2 cellular contexts compared by ENCODE assay signal in genomic region chr11:61744181-61744580, GRCh38.
A peak's percentile ranks its signal among the peaks of the same experiment; 100 is the strongest.
TF ChIP-seq lines count a peak whose summit lies in the region.

No MANE protein-coding gene starts in this region.

TF ChIP-seq in WTC11, 78 proteins besides CTCF, POLR2A, EP300 and RAD21:
- TF ChIP-seq MYBL2 (CRISPR knock-in tag; IDR thresholded peaks at IDR 0.05): no peak
- TF ChIP-seq HMGXB4 (CRISPR knock-in tag; IDR thresholded peaks at IDR 0.05): no peak
- TF ChIP-seq, protein P1, sequence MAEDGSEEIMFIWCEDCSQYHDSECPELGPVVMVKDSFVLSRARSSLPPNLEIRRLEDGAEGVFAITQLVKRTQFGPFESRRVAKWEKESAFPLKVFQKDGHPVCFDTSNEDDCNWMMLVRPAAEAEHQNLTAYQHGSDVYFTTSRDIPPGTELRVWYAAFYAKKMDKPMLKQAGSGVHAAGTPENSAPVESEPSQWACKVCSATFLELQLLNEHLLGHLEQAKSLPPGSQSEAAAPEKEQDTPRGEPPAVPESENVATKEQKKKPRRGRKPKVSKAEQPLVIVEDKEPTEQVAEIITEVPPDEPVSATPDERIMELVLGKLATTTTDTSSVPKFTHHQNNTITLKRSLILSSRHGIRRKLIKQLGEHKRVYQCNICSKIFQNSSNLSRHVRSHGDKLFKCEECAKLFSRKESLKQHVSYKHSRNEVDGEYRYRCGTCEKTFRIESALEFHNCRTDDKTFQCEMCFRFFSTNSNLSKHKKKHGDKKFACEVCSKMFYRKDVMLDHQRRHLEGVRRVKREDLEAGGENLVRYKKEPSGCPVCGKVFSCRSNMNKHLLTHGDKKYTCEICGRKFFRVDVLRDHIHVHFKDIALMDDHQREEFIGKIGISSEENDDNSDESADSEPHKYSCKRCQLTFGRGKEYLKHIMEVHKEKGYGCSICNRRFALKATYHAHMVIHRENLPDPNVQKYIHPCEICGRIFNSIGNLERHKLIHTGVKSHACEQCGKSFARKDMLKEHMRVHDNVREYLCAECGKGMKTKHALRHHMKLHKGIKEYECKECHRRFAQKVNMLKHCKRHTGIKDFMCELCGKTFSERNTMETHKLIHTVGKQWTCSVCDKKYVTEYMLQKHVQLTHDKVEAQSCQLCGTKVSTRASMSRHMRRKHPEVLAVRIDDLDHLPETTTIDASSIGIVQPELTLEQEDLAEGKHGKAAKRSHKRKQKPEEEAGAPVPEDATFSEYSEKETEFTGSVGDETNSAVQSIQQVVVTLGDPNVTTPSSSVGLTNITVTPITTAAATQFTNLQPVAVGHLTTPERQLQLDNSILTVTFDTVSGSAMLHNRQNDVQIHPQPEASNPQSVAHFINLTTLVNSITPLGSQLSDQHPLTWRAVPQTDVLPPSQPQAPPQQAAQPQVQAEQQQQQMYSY (CRISPR knock-in tag; IDR thresholded peaks at IDR 0.05): 0 out of 2 replicates have a peak, but pooled peaks have one; percentile 15
- TF ChIP-seq ETV6 (CRISPR knock-in tag; IDR thresholded peaks at IDR 0.05): no peak
- TF ChIP-seq ATF1 (CRISPR knock-in tag; IDR thresholded peaks at IDR 0.05): no peak
- TF ChIP-seq, protein P2, sequence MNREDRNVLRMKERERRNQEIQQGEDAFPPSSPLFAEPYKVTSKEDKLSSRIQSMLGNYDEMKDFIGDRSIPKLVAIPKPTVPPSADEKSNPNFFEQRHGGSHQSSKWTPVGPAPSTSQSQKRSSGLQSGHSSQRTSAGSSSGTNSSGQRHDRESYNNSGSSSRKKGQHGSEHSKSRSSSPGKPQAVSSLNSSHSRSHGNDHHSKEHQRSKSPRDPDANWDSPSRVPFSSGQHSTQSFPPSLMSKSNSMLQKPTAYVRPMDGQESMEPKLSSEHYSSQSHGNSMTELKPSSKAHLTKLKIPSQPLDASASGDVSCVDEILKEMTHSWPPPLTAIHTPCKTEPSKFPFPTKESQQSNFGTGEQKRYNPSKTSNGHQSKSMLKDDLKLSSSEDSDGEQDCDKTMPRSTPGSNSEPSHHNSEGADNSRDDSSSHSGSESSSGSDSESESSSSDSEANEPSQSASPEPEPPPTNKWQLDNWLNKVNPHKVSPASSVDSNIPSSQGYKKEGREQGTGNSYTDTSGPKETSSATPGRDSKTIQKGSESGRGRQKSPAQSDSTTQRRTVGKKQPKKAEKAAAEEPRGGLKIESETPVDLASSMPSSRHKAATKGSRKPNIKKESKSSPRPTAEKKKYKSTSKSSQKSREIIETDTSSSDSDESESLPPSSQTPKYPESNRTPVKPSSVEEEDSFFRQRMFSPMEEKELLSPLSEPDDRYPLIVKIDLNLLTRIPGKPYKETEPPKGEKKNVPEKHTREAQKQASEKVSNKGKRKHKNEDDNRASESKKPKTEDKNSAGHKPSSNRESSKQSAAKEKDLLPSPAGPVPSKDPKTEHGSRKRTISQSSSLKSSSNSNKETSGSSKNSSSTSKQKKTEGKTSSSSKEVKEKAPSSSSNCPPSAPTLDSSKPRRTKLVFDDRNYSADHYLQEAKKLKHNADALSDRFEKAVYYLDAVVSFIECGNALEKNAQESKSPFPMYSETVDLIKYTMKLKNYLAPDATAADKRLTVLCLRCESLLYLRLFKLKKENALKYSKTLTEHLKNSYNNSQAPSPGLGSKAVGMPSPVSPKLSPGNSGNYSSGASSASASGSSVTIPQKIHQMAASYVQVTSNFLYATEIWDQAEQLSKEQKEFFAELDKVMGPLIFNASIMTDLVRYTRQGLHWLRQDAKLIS (CRISPR knock-in tag; IDR thresholded peaks at IDR 0.05; ENCODE audit: borderline replicate concordance): no peak
- TF ChIP-seq TP53 (CRISPR knock-in tag; IDR thresholded peaks at IDR 0.05): no peak
- no peak for TF ChIP-seq MAX (CRISPR knock-in tag; IDR thresholded peaks at IDR 0.05)
TF ChIP-seq in WTC11: peak in this region for 1.

TF ChIP-seq in H1, 55 proteins besides CTCF, POLR2A, EP300 and RAD21:
- TF ChIP-seq MAX (IDR thresholded peaks at IDR 0.05) (no peak), KDM1A (IDR thresholded peaks at IDR 0.05; ENCODE audit: borderline replicate concordance, low read length) (no peak), SP4 (IDR thresholded peaks at IDR 0.05; ENCODE audit: low read length) (no peak), CBX8 (IDR thresholded peaks at IDR 0.05; ENCODE audit: borderline replicate concordance, low read depth, low read length) (no peak), RFX5 (IDR thresholded peaks at IDR 0.05; ENCODE audit: borderline replicate concordance, low read depth, low read length) (no peak), RNF2 (IDR thresholded peaks at IDR 0.05; ENCODE audit: borderline replicate concordance, low read depth, low read length, missing control alignments, poor library complexity, severe bottlenecking) (no peak), GTF2F1 (IDR thresholded peaks at IDR 0.05; ENCODE audit: borderline replicate concordance, low read depth, low read length) (no peak), EZH2 (IDR thresholded peaks at IDR 0.05; ENCODE audit: low read depth, low read length, severe bottlenecking) (no peak), SP1 (IDR thresholded peaks at IDR 0.05; ENCODE audit: low read depth, low read length) (no peak), SUZ12 (IDR thresholded peaks at IDR 0.05; ENCODE audit: low read length) (no peak), TAF7 (optimal IDR thresholded peaks at IDR 0.05; ENCODE audit: borderline replicate concordance, low read depth, low read length) (no peak), CHD2 (IDR thresholded peaks at IDR 0.05; ENCODE audit: low read length) (no peak), ASH2L (IDR thresholded peaks at IDR 0.05; ENCODE audit: low read length) (no peak)
